1 cellular context compared by ENCODE assay signal in the genomic region with DNA sequence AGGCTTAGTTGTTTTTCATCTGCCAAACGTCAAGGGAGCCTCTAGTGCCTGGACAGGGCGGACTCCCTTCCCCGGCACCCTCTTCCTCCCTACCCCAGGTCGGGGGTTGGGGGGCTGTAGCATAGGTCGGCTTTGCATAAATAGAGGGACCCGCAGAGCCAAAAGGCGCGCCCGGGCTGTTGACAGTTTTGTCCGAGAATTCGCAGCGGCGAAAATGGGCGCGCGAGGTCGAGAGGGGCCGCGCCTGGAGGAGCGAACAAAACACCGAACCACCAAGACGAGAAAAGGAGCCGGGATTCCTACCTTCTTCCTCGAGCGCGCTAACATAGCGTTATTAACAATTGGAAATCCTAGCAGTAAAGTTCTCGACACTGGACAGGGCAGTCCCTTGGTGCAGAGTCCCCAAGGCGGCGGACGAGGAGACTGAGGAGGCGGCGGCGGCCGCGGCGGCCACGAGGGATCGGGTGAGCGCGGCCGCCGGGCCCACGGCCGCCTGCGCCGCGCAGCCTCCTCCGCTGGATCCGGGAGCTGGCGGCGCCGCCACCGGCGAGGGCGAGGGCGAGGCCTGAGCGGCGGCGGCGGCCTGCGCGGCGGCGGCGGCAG.
A peak's percentile ranks its signal among the peaks of the same experiment; 100 is the strongest.
TF ChIP-seq lines count a peak whose summit lies in the region.

No MANE protein-coding gene starts in this region.

TF ChIP-seq in A549, 52 proteins besides CTCF, POLR2A, EP300 and RAD21 (continued from another document):
- TF ChIP-seq, protein P1, sequence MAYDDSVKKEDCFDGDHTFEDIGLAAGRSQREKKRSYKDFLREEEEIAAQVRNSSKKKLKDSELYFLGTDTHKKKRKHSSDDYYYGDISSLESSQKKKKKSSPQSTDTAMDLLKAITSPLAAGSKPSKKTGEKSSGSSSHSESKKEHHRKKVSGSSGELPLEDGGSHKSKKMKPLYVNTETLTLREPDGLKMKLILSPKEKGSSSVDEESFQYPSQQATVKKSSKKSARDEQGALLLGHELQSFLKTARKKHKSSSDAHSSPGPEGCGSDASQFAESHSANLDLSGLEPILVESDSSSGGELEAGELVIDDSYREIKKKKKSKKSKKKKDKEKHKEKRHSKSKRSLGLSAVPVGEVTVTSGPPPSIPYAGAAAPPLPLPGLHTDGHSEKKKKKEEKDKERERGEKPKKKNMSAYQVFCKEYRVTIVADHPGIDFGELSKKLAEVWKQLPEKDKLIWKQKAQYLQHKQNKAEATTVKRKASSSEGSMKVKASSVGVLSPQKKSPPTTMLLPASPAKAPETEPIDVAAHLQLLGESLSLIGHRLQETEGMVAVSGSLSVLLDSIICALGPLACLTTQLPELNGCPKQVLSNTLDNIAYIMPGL (CRISPR knock-in tag; IDR thresholded peaks at IDR 0.05; ENCODE audit: borderline replicate concordance) = no peak
- TF ChIP-seq ZSCAN20 (CRISPR knock-in tag; IDR thresholded peaks at IDR 0.05) (no peak), MAX (IDR thresholded peaks at IDR 0.05) (peak; percentile 39; the same call in 1 of the 2 replicates), CBX8 (IDR thresholded peaks at IDR 0.05) (no peak), FOSB (CRISPR knock-in tag; IDR thresholded peaks at IDR 0.05) (no peak), RARB (CRISPR knock-in tag; IDR thresholded peaks at IDR 0.05) (no peak), KDM5A (IDR thresholded peaks at IDR 0.05) (no peak), FOXS1 (CRISPR knock-in tag; IDR thresholded peaks at IDR 0.05) (no peak), BHLHE40 (IDR thresholded peaks at IDR 0.05; ENCODE audit: low read depth, low read length) (no peak), PBX3 (IDR thresholded peaks at IDR 0.05) (no peak), ESRRA (IDR thresholded peaks at IDR 0.05; ENCODE audit: borderline replicate concordance, low read length) (no peak), SMC3 (IDR thresholded peaks at IDR 0.05) (no peak), FOSL2 (IDR thresholded peaks at IDR 0.05) (no peak), FOSL2 (CRISPR knock-in tag; IDR thresholded peaks at IDR 0.05) (no peak), HDAC2 (IDR thresholded peaks at IDR 0.05) (peak; percentile 68; the same call in 1 of the 2 replicates), PHF8 (IDR thresholded peaks at IDR 0.05; ENCODE audit: borderline replicate concordance, low read depth) (peak; percentile 33; the same call in 1 of the 2 replicates), NPAS2 (CRISPR knock-in tag; IDR thresholded peaks at IDR 0.05; ENCODE audit: borderline replicate concordance) (no peak)
- TF ChIP-seq, protein P2, sequence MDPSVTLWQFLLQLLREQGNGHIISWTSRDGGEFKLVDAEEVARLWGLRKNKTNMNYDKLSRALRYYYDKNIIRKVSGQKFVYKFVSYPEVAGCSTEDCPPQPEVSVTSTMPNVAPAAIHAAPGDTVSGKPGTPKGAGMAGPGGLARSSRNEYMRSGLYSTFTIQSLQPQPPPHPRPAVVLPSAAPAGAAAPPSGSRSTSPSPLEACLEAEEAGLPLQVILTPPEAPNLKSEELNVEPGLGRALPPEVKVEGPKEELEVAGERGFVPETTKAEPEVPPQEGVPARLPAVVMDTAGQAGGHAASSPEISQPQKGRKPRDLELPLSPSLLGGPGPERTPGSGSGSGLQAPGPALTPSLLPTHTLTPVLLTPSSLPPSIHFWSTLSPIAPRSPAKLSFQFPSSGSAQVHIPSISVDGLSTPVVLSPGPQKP (IDR thresholded peaks at IDR 0.05; ENCODE audit: low read depth, low read length) = no peak
- TF ChIP-seq, protein P3, sequence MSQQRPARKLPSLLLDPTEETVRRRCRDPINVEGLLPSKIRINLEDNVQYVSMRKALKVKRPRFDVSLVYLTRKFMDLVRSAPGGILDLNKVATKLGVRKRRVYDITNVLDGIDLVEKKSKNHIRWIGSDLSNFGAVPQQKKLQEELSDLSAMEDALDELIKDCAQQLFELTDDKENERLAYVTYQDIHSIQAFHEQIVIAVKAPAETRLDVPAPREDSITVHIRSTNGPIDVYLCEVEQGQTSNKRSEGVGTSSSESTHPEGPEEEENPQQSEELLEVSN (IDR thresholded peaks at IDR 0.05; ENCODE audit: borderline replicate concordance, low read depth) = no peak
- TF ChIP-seq, protein P4, sequence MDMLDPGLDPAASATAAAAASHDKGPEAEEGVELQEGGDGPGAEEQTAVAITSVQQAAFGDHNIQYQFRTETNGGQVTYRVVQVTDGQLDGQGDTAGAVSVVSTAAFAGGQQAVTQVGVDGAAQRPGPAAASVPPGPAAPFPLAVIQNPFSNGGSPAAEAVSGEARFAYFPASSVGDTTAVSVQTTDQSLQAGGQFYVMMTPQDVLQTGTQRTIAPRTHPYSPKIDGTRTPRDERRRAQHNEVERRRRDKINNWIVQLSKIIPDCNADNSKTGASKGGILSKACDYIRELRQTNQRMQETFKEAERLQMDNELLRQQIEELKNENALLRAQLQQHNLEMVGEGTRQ (IDR thresholded peaks at IDR 0.05) = no peak
